ENCODE assay signal across 1 cellular context in the genomic region with DNA sequence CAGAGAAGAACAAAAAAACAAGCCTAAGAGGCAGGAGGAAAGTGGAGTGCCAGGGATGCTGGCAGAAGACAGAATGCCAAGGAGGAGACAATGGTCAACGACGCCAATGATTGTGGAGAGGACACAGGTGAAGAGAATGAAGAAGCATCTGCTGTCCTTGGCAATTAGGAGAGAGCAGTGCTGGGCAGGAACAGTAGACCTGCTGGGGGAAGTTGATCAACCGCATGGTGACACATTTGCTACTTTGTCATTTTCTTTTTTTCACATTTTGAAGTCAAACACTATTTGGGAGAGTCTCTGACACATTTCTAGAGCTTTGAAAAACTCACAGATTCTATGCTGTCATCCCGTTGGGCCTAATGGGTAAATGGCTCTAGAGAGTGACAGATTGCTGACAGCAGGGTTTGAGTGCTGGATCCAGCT.
TF ChIP-seq lines count a peak whose summit lies in the region.

No MANE protein-coding gene starts in this region.

TF ChIP-seq in WTC11, 78 proteins besides CTCF, POLR2A, EP300 and RAD21 (continued from another document):
- TF ChIP-seq, protein P1, sequence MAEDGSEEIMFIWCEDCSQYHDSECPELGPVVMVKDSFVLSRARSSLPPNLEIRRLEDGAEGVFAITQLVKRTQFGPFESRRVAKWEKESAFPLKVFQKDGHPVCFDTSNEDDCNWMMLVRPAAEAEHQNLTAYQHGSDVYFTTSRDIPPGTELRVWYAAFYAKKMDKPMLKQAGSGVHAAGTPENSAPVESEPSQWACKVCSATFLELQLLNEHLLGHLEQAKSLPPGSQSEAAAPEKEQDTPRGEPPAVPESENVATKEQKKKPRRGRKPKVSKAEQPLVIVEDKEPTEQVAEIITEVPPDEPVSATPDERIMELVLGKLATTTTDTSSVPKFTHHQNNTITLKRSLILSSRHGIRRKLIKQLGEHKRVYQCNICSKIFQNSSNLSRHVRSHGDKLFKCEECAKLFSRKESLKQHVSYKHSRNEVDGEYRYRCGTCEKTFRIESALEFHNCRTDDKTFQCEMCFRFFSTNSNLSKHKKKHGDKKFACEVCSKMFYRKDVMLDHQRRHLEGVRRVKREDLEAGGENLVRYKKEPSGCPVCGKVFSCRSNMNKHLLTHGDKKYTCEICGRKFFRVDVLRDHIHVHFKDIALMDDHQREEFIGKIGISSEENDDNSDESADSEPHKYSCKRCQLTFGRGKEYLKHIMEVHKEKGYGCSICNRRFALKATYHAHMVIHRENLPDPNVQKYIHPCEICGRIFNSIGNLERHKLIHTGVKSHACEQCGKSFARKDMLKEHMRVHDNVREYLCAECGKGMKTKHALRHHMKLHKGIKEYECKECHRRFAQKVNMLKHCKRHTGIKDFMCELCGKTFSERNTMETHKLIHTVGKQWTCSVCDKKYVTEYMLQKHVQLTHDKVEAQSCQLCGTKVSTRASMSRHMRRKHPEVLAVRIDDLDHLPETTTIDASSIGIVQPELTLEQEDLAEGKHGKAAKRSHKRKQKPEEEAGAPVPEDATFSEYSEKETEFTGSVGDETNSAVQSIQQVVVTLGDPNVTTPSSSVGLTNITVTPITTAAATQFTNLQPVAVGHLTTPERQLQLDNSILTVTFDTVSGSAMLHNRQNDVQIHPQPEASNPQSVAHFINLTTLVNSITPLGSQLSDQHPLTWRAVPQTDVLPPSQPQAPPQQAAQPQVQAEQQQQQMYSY (CRISPR knock-in tag; IDR thresholded peaks at IDR 0.05) = no peak
